1 cellular context compared by ENCODE assay signal in genomic region chr1:229098903-229099578, GRCh38.
TF ChIP-seq lines count a peak whose summit lies in the region.

No MANE protein-coding gene starts in this region.

TF ChIP-seq in HepG2, 621 proteins besides CTCF, POLR2A, EP300 and RAD21 (continued from another document and continues in another):
- TF ChIP-seq PRDM4 (CRISPR knock-in tag; IDR thresholded peaks at IDR 0.05; ENCODE audit: borderline replicate concordance) (no peak), DNMT1 (CRISPR knock-in tag; IDR thresholded peaks at IDR 0.05) (no peak), ZNF264 (CRISPR knock-in tag; IDR thresholded peaks at IDR 0.05) (peak; percentile 89), NFYB (CRISPR knock-in tag; IDR thresholded peaks at IDR 0.05) (no peak), CEBPG (CRISPR knock-in tag; IDR thresholded peaks at IDR 0.05) (peak; percentile 90), MIER3 (CRISPR knock-in tag; IDR thresholded peaks at IDR 0.05; ENCODE audit: borderline replicate concordance) (peak; percentile 86; the same call in 1 of the 2 replicates), ZNF431 (CRISPR knock-in tag; IDR thresholded peaks at IDR 0.05; ENCODE audit: borderline replicate concordance, low read depth) (0 out of 2 replicates have a peak, but pooled peaks have one; percentile 46), ZNF629 (CRISPR knock-in tag; conservative IDR thresholded peaks at IDR 0.05) (peak; percentile 52; the same call in 1 of the 2 replicates), TEF (CRISPR knock-in tag; IDR thresholded peaks at IDR 0.05) (peak; percentile 96), ZNF362 (CRISPR knock-in tag; IDR thresholded peaks at IDR 0.05; ENCODE audit: borderline replicate concordance) (peak; percentile 62; the same call in 1 of the 2 replicates), HNF4A (CRISPR knock-in tag; IDR thresholded peaks at IDR 0.05) (peak; percentile 98), MAF1 (CRISPR knock-in tag; IDR thresholded peaks at IDR 0.05; ENCODE audit: borderline replicate concordance) (no peak), ZEB1 (IDR thresholded peaks at IDR 0.05; ENCODE audit: insufficient replicate concordance, low read depth) (no peak), PLSCR1 (CRISPR knock-in tag; IDR thresholded peaks at IDR 0.05; ENCODE audit: borderline replicate concordance) (no peak), CHD2 (IDR thresholded peaks at IDR 0.05; ENCODE audit: low read depth, low read length) (no peak), ZNF589 (CRISPR knock-in tag; conservative IDR thresholded peaks at IDR 0.05) (no peak), ZNF496 (CRISPR knock-in tag; IDR thresholded peaks at IDR 0.05; ENCODE audit: insufficient replicate concordance) (no peak), MED1 (CRISPR knock-in tag; IDR thresholded peaks at IDR 0.05) (peak; percentile 95), IKZF1 (IDR thresholded peaks at IDR 0.05) (no peak), MAFK (conservative IDR thresholded peaks at IDR 0.05 in 1 of 2, IDR thresholded peaks at IDR 0.05 in 1 of 2; ENCODE audit: low read length in 2 of 2) (no peak), ZNF879 (CRISPR knock-in tag; IDR thresholded peaks at IDR 0.05) (no peak), BCL6 (CRISPR knock-in tag; IDR thresholded peaks at IDR 0.05) (peak; percentile 91), ZNF205 (CRISPR knock-in tag; IDR thresholded peaks at IDR 0.05) (peak; percentile 68; the same call in 1 of the 2 replicates), ZNF83 (CRISPR knock-in tag; IDR thresholded peaks at IDR 0.05; ENCODE audit: borderline replicate concordance) (no peak), CEBPB (IDR thresholded peaks at IDR 0.05; ENCODE audit: borderline replicate concordance, low read depth, low read length) (peak; percentile 73; the same call in 1 of the 2 replicates), ZBTB10 (CRISPR knock-in tag; IDR thresholded peaks at IDR 0.05; ENCODE audit: borderline replicate concordance) (no peak), ZXDC (CRISPR knock-in tag; IDR thresholded peaks at IDR 0.05) (no peak), PRDM10 (CRISPR knock-in tag; IDR thresholded peaks at IDR 0.05; ENCODE audit: low read depth) (peak; percentile 40; the same call in 1 of the 2 replicates), AHR (CRISPR knock-in tag; IDR thresholded peaks at IDR 0.05) (0 out of 2 replicates have a peak, but pooled peaks have one; percentile 29), HOXA9 (CRISPR knock-in tag; IDR thresholded peaks at IDR 0.05; ENCODE audit: borderline replicate concordance) (no peak), MYPOP (CRISPR knock-in tag; IDR thresholded peaks at IDR 0.05) (no peak), BHLHE40 (IDR thresholded peaks at IDR 0.05; ENCODE audit: low read length) (no peak), E2F5 (CRISPR knock-in tag; conservative IDR thresholded peaks at IDR 0.05) (no peak), CENPT (CRISPR knock-in tag; IDR thresholded peaks at IDR 0.05; ENCODE audit: low read depth) (no peak), ZNF598 (CRISPR knock-in tag; IDR thresholded peaks at IDR 0.05; ENCODE audit: borderline replicate concordance) (peak; percentile 45; the same call in 1 of the 2 replicates), ZNF839 (CRISPR knock-in tag; IDR thresholded peaks at IDR 0.05; ENCODE audit: borderline replicate concordance) (0 out of 2 replicates have a peak, but pooled peaks have one; percentile 55), SMAD9 (CRISPR knock-in tag; IDR thresholded peaks at IDR 0.05) (no peak), ZNF605 (CRISPR knock-in tag; IDR thresholded peaks at IDR 0.05) (peak; percentile 89), FOXP4 (CRISPR knock-in tag; IDR thresholded peaks at IDR 0.05) (peak; percentile 91)
